Comparison of ENCODE assay signal across 10 cellular contexts in genomic region chr11:108958446-108959123, GRCh38.
A peak's percentile ranks its signal among the peaks of the same experiment; 100 is the strongest.
DNase-seq lines count a peak whose midpoint lies in the region; ATAC-seq and TF ChIP-seq lines count a peak whose summit lies in the region.
"Had no signal": no experiment of that assay in that cellular context is flagged by ENCODE, and none has a peak within 500 bp of the region (broad histone marks: within the 10 kb centered on the region; RNA-seq: fewer than 3 reads in every experiment).

No MANE protein-coding gene starts in this region.

- peak; percentile 79 for ATAC-seq in HCT116
- ATAC-seq in CD8-positive, alpha-beta T cell = no peak

- DNase-seq in GM12865 (ENCODE audit: low read depth) (peak; percentile 53), HCT116 (ENCODE audit: low read depth, low spot score) (no peak), foreskin fibroblast (peak; percentile 82 to 90), NCI-H524 treated with DMSO at 0.1 percent for 48 hours (lab: John Stamatoyannopoulos, UW) (no peak), progenitor cell of endocrine pancreas (ENCODE audit: low spot score, unreplicated experiment) (no peak), NCI-H510A (lab: John Stamatoyannopoulos, UW) (no peak)
- DNase-seq in CD8-positive, alpha-beta T cell = no peak
- DNase-seq: ovary had no signal

- H3K4me1 Mint-ChIP-seq in CD8-positive, alpha-beta T cell (ENCODE audit: low read depth) = peaks cover 6% of the 10 kb centered on the region
- H3K4me1 Mint-ChIP-seq in progenitor cell of endocrine pancreas (ENCODE audit: low read depth) = no peaks in the 10 kb centered on the region
- H3K4me1 Mint-ChIP-seq: IgD-negative memory B cell had no signal

- H3K4me3 Mint-ChIP-seq in CD8-positive, alpha-beta T cell = no peak overlapping the region
- H3K4me3 Mint-ChIP-seq in progenitor cell of endocrine pancreas (ENCODE audit: low read depth) = no peak overlapping the region
- H3K4me3 Mint-ChIP-seq: IgD-negative memory B cell had no signal

- RAD21 ChIA-PET in HCT116 (lab: Charles Lee; ENCODE audit: low non-redundant PET in 1 of 2, low total read pairs in 2 of 2, uncharacterized antibody in 2 of 2, unreplicated experiment in 2 of 2) = no interaction called here

- no peak overlapping the region for H3K9ac ChIP-seq in HCT116 (ENCODE audit: low read length)

- CTCF ChIA-PET in HCT116 (lab: Charles Lee) = interaction anchor here (1.2 kb wide), 1 partner anchor 170 kb away, joined by 5 read pairs; no protein-coding TSS in a partner anchor
- CTCF ChIA-PET in CD8-positive, alpha-beta T cell (lab: Charles Lee) = no interaction called here

- H3K4me3 ChIP-seq in GM12865 (ENCODE audit: low read depth, low read length) (no peak overlapping the region), HCT116 (replicated peaks in 1 of 2; ENCODE audit: low read depth in 1 of 2, low read length in 2 of 2) (no peak overlapping the region), foreskin fibroblast (ENCODE audit: low read depth in 1 of 2, low read length in 2 of 2) (peak overlapping the region; percentile 13 to 19)
- H3K4me3 ChIP-seq in CD8-positive, alpha-beta T cell (ENCODE audit: low read depth, low read length) = no peak overlapping the region
- H3K4me3 ChIP-seq: ovary had no signal

- H3K9me3 Mint-ChIP-seq in CD8-positive, alpha-beta T cell = peaks cover 7% of the 10 kb centered on the region
- H3K9me3 Mint-ChIP-seq in progenitor cell of endocrine pancreas (ENCODE audit: low read depth) = no peaks in the 10 kb centered on the region
- H3K9me3 Mint-ChIP-seq: IgD-negative memory B cell had no signal

- H3K4me1 ChIP-seq in HCT116 (ENCODE audit: control insufficient read depth in 1 of 2, insufficient read depth in 2 of 2, low read length in 2 of 2) = peaks cover 37 to 41% of the 10 kb centered on the region in 2 experiments
- no peaks in the 10 kb centered on the region for H3K4me1 ChIP-seq in CD8-positive, alpha-beta T cell (ENCODE audit: insufficient read depth, low read length)

- intact Hi-C loops in HCT116 (cut with micrococcal nuclease) = no loop called here
- intact Hi-C loops in CD8-positive, alpha-beta T cell (cut with DNase I, micrococcal nuclease) = no loop called here

- POLR2A ChIA-PET in HCT116 (lab: Charles Lee) = interaction anchor here (1.2 kb wide), 1 partner anchor 9 kb away, joined by 3 read pairs; no protein-coding TSS in a partner anchor
- POLR2A ChIA-PET in CD8-positive, alpha-beta T cell (lab: Charles Lee) = no interaction called here

- H3K36me3 Mint-ChIP-seq in CD8-positive, alpha-beta T cell = no peaks in the 10 kb centered on the region
- H3K36me3 Mint-ChIP-seq in progenitor cell of endocrine pancreas (ENCODE audit: insufficient read depth) = no peaks in the 10 kb centered on the region

- no TSS peak for BruUV-seq in HCT116 (replicated peaks; lab: Mats Ljungman, UMichigan)

- no peaks in the 10 kb centered on the region for H3K27me3 Mint-ChIP-seq in CD8-positive, alpha-beta T cell (ENCODE audit: low read depth)
- peaks cover 3% of the 10 kb centered on the region for H3K27me3 Mint-ChIP-seq in progenitor cell of endocrine pancreas
- H3K27me3 Mint-ChIP-seq: IgD-negative memory B cell had no signal

- no peaks in the 10 kb centered on the region for H3K9me2 ChIP-seq in HCT116 (ENCODE audit: insufficient read depth)

- H3K27ac ChIP-seq in HCT116 (ENCODE audit: low read depth, low read length) = peak overlapping the region; percentile 45
- H3K27ac ChIP-seq in CD8-positive, alpha-beta T cell (ENCODE audit: low read depth, low read length) = no peak overlapping the region
- H3K27ac ChIP-seq: ovary had no signal

- H3K79me2 ChIP-seq in HCT116 (ENCODE audit: insufficient read depth, low read length) = no peaks in the 10 kb centered on the region

- H4K20me1 ChIP-seq in HCT116 (ENCODE audit: insufficient read depth) = no peaks in the 10 kb centered on the region

- TF ChIP-seq RAD21 in HCT116 (IDR thresholded peaks at IDR 0.05; ENCODE audit: low read depth) = no peak; the same call in 1 of the 2 replicates

- no peak for TF ChIP-seq CTCF in GM12865 (IDR thresholded peaks at IDR 0.05; ENCODE audit: insufficient read depth, low read depth, low read length, missing control alignments)
- TF ChIP-seq CTCF in HCT116 (IDR thresholded peaks at IDR 0.05 in 2 of 3, conservative IDR thresholded peaks at IDR 0.05 in 1 of 3; ENCODE audit: borderline replicate concordance in 1 of 3, insufficient read depth in 1 of 3, low read depth in 2 of 3, low read length in 2 of 3) = no peak
- no peak for TF ChIP-seq CTCF in foreskin fibroblast (IDR thresholded peaks at IDR 0.05; ENCODE audit: low read depth, low read length)
- no peak for TF ChIP-seq CTCF in CD8-positive, alpha-beta T cell (IDR thresholded peaks at IDR 0.05)
- TF ChIP-seq CTCF in progenitor cell of endocrine pancreas (IDR thresholded peaks at IDR 0.05; ENCODE audit: unreplicated experiment) = no peak

- H3K27me3 ChIP-seq in HCT116 (ENCODE audit: insufficient read depth, low read length) = no peaks in the 10 kb centered on the region
- no peaks in the 10 kb centered on the region for H3K27me3 ChIP-seq in CD8-positive, alpha-beta T cell (ENCODE audit: insufficient read depth, low read length)
- H3K27me3 ChIP-seq: ovary had no signal

- TF ChIP-seq POLR2A in HCT116 (IDR thresholded peaks at IDR 0.05; ENCODE audit: borderline replicate concordance, extremely low read depth, insufficient read depth, insufficient read length) = no peak

- no peak overlapping the region for H2AFZ ChIP-seq in HCT116 (ENCODE audit: low read depth, low read length, poor library complexity, severe bottlenecking)

- peak overlapping the region; percentile 49 for H3K4me2 ChIP-seq in HCT116 (ENCODE audit: low read length)

- H3K27ac Mint-ChIP-seq in CD8-positive, alpha-beta T cell = no peak overlapping the region
- H3K27ac Mint-ChIP-seq in progenitor cell of endocrine pancreas = no peak overlapping the region

- no peaks in the 10 kb centered on the region for H3K9me3 ChIP-seq in HCT116 (ENCODE audit: control insufficient read depth in 1 of 2, insufficient read depth in 1 of 2, low read depth in 1 of 2, low read length in 2 of 2)
- no peaks in the 10 kb centered on the region for H3K9me3 ChIP-seq in CD8-positive, alpha-beta T cell (ENCODE audit: low read length)
- H3K9me3 ChIP-seq: ovary had no signal

- no peaks in the 10 kb centered on the region for H3K36me3 ChIP-seq in HCT116 (ENCODE audit: control insufficient read depth in 1 of 2, insufficient read depth in 2 of 2, low read length in 2 of 2)
- no peaks in the 10 kb centered on the region for H3K36me3 ChIP-seq in CD8-positive, alpha-beta T cell (ENCODE audit: insufficient read depth, low read length)
- H3K36me3 ChIP-seq: ovary had no signal

TF ChIP-seq in HCT116, 20 proteins besides CTCF, POLR2A, EP300 and RAD21:
- TF ChIP-seq YY1 (IDR thresholded peaks at IDR 0.05; ENCODE audit: extremely low read depth, insufficient replicate concordance, low read depth, low read length) (peak; percentile 4), ZNF274 (IDR thresholded peaks at IDR 0.05; ENCODE audit: low read depth, low read length) (no peak), EGR1 (IDR thresholded peaks at IDR 0.05; ENCODE audit: low read depth) (no peak), SP1 (IDR thresholded peaks at IDR 0.05; ENCODE audit: low read depth) (peak; percentile 27; the same call in 1 of the 2 replicates), FOSL1 (IDR thresholded peaks at IDR 0.05; ENCODE audit: low read depth) (peak; percentile 72), EZH2phosphoT487 (IDR thresholded peaks at IDR 0.05; ENCODE audit: borderline replicate concordance) (no peak), ELF1 (IDR thresholded peaks at IDR 0.05; ENCODE audit: borderline replicate concordance, low read depth) (no peak), JUND (IDR thresholded peaks at IDR 0.05) (peak; percentile 58; the same call in 1 of the 2 replicates)

TF ChIP-seq in PFSK-1, 5 proteins besides CTCF, POLR2A, EP300 and RAD21:
- TF ChIP-seq TAF1 (IDR thresholded peaks at IDR 0.05; ENCODE audit: borderline replicate concordance, insufficient read depth, low read length) = peak; percentile 47; the same call in 1 of the 2 replicates
- TF ChIP-seq REST (IDR thresholded peaks at IDR 0.05; ENCODE audit: insufficient read depth in 1 of 2, low read depth in 2 of 2, low read length in 2 of 2) = no peak

Comparison
In these comparisons a context has a peak if more than half of its experiments do, and no peak if none do; other contexts are left out.
1. DNase-seq: peak in GM12865 (single experiment) and foreskin fibroblast (2 of 2); none in HCT116 (single experiment), NCI-H524 treated with DMSO at 0.1 percent for 48 hours (single experiment), CD8-positive, alpha-beta T cell (0 of 7), progenitor cell of endocrine pancreas (single experiment) and NCI-H510A (single experiment).
2. H3K4me3 ChIP-seq: peak in foreskin fibroblast (2 of 2); none in GM12865 (single experiment), HCT116 (0 of 2) and CD8-positive, alpha-beta T cell (single experiment).